Comparison of ENCODE assay signal across 8 cellular contexts in genomic region chr9:33024966-33025571, GRCh38. TPM values are rescaled to one million over a fixed set of nuclear protein-coding genes. Genes with fewer than 3 reads are reported as not detected.
DNase-seq lines count a peak whose midpoint lies in the region; ATAC-seq and TF ChIP-seq lines count a peak whose summit lies in the region.

Gene DNAJA1, plus strand, starts transcription at chr9:33025273. Its CDS starts 1,212 bp downstream, at chr9:33026485.

- H3K27ac ChIP-seq in cingulate gyrus (ENCODE audit: low read depth, low read length) = peak within 1 kb of the TSS; percentile 100

- TF ChIP-seq CTCF in BJ (IDR thresholded peaks at IDR 0.05; ENCODE audit: insufficient read depth, low read depth, low read length) = no peak

- CTCF ChIA-PET in BJ (lab: Yijun Ruan, JAX) = interaction anchor here (1.5 to 3.0 kb wide), 2 partner anchors 14 to 445 kb away, joined by 3 to 8 read pairs; no protein-coding TSS in a partner anchor

- DNase-seq in BJ (ENCODE audit: low read depth) (peak; percentile 52), GM19238 (ENCODE audit: insufficient read length, low spot score) (peak; percentile 92), NCI-H524 (lab: John Stamatoyannopoulos, UW) (peak; percentile 39 to 89), left kidney (ENCODE audit: low read depth, low spot score) (peak; percentile 98)
- DNase-seq in activated CD4-positive, alpha-beta T cell treated with anti-CD3 and anti-CD28 coated beads for 48 hours = peak; percentile 95
- peak; percentile 94 for DNase-seq in stimulated activated CD4-positive, alpha-beta T cell treated with anti-CD3 and anti-CD28 coated beads, Interleukin-1b, Interleukin-23, amount 100 ng/mL, for 48 hours

- H3K27me3 ChIP-seq in BJ (ENCODE audit: control insufficient read depth, insufficient read depth, low read length) = no peaks in the 10 kb centered on the region

- H3K36me3 ChIP-seq in BJ (ENCODE audit: control insufficient read depth, insufficient read depth, low read length) = peaks cover 2% of the 10 kb centered on the region

- POLR2A ChIA-PET in BJ (lab: Charles Lee) = interaction anchor here (0.7 to 1.2 kb wide), 5 partner anchors 12 to 295 kb away, joined by 3 to 5 read pairs (median 3); partner anchors contain the start of genes APTX, B4GALT1 and NFX1

- peak; percentile 91 for ATAC-seq in HG03439 (IDR thresholded peaks at IDR 0.05; ENCODE audit: unreplicated experiment)

- peak within 1 kb of the TSS; percentile 100 for H3K4me3 ChIP-seq in BJ (ENCODE audit: low read depth, low read length)

RNA-seq across cellular contexts. Expression of gene DNAJA1, which starts in this region (rescaled TPM):
- 49.7 and 108 TPM in 2 replicates for polyA plus RNA-seq in BJ (2011; rRNA removed)
- 51.9 and 60.4 TPM in 2 replicates for polyA minus RNA-seq in BJ (2011; rRNA and poly(A)+ RNA removed)

Comparison
In these comparisons a context has a peak if more than half of its experiments do, and no peak if none do; other contexts are left out.
1. Peak in every context shown above with its lines: DNase-seq, ATAC-seq, H3K4me3 ChIP-seq and H3K27ac ChIP-seq.